Comparison of ENCODE assay signal across 8 cellular contexts in genomic region chr3:52280046-52280445, GRCh38. TPM values are rescaled to one million over a fixed set of nuclear protein-coding genes. Genes with fewer than 3 reads are reported as not detected.
A peak's percentile ranks its signal among the peaks of the same experiment; 100 is the strongest.
DNase-seq lines count a peak whose midpoint lies in the region; ATAC-seq and TF ChIP-seq lines count a peak whose summit lies in the region.

No MANE protein-coding gene starts in this region.

- CTCF ChIA-PET in HEK293 (lab: Yijun Ruan, JAX) = interaction anchor here (0.7 to 2.9 kb wide), 4 partner anchors 27 to 613 kb away, joined by 3 to 19 read pairs (median 4); no protein-coding TSS in a partner anchor
- CTCF ChIA-PET in PC-9 (lab: Charles Lee) = interaction anchor here (0.7 to 1.7 kb wide), 2 partner anchors 12 to 59 kb away, joined by 3 to 7 read pairs; no protein-coding TSS in a partner anchor

- H3K9me3 ChIP-seq in HEK293 (ENCODE audit: control insufficient read depth, insufficient read depth, low read depth, low read length) (no peaks in the 10 kb centered on the region), PC-9 (ENCODE audit: insufficient read depth, low read depth) (no peaks in the 10 kb centered on the region)

- TF ChIP-seq POLR2A in erythroblast (IDR thresholded peaks at IDR 0.05; ENCODE audit: low read length) = no peak

- H2AFZ ChIP-seq in PC-9 = no peak overlapping the region

- no peaks in the 10 kb centered on the region for H3K27me3 ChIP-seq in PC-9 (ENCODE audit: insufficient read depth, low read depth)
- no peaks in the 10 kb centered on the region for H3K27me3 ChIP-seq in mesendoderm (ENCODE audit: insufficient read depth, low read length, poor library complexity)

- no TSS peak for BruUV-seq in PC-9 (replicated peaks; lab: Mats Ljungman, UMichigan)

- POLR2A ChIA-PET in HEK293 (lab: Yijun Ruan, JAX) (interaction anchor here (0.7 to 1.1 kb wide), 2 partner anchors 12 to 40 kb away, joined by 4 read pairs; no protein-coding TSS in a partner anchor), PC-9 (lab: Charles Lee; ENCODE audit: unreplicated experiment) (interaction anchor here (0.6 to 0.8 kb wide), 2 partner anchors 306 to 610 kb away, joined by 3 to 9 read pairs; partner anchors contain the start of gene ABHD14B)

- H3K4me1 ChIP-seq in HEK293 (ENCODE audit: control insufficient read depth, insufficient read depth, low read length) = no peaks in the 10 kb centered on the region
- peaks cover 22% of the 10 kb centered on the region for H3K4me1 ChIP-seq in PC-9 (replicated peaks; ENCODE audit: insufficient read depth)
- H3K4me1 ChIP-seq in mesendoderm (ENCODE audit: control insufficient read depth, low read depth, low read length) = peaks cover 3% of the 10 kb centered on the region

- no CpG with 5 or more reads among the region's 6 CpGs for WGBS in mesendoderm (ENCODE audit: extremely low coverage, insufficient coverage, low lambda C conversion rate)

- H3K79me1 ChIP-seq in mesendoderm (ENCODE audit: low read length) = peaks cover 2% of the 10 kb centered on the region

- no peak for DNase-seq in PC-9
- peak; percentile 27 to 28 for DNase-seq in erythroblast (lab: John Stamatoyannopoulos, UW)
- DNase-seq in renal cortical epithelial cell (ENCODE audit: low read depth) = peak; percentile 78
- no peak for DNase-seq in mesendoderm

- no peak overlapping the region for H3K56ac ChIP-seq in mesendoderm (ENCODE audit: low read length)

- H2BK15ac ChIP-seq in mesendoderm (replicated peaks; ENCODE audit: low read depth) = no peak overlapping the region

- no peaks in the 10 kb centered on the region for H3K9me2 ChIP-seq in PC-9 (ENCODE audit: insufficient read depth)

- H4K8ac ChIP-seq in mesendoderm (ENCODE audit: low read depth, low read length) = no peak overlapping the region

- H3K18ac ChIP-seq in mesendoderm (ENCODE audit: low read length) = no peak overlapping the region

- no peak overlapping the region for H3K9ac ChIP-seq in mesendoderm (ENCODE audit: low read length)

- no peak overlapping the region for H2BK5ac ChIP-seq in mesendoderm (ENCODE audit: low read length)

- no peak overlapping the region for H3K4ac ChIP-seq in mesendoderm (ENCODE audit: low read depth, low read length)

- H2AK5ac ChIP-seq in mesendoderm (ENCODE audit: low read length) = no peak overlapping the region

- intact Hi-C loops in PC-9 (cut with micrococcal nuclease; ENCODE audit: unreplicated experiment) = no loop called here

- ATAC-seq in GM21360 (IDR thresholded peaks at IDR 0.05; ENCODE audit: unreplicated experiment) = no peak
- ATAC-seq in HG03521 (IDR thresholded peaks at IDR 0.05; ENCODE audit: unreplicated experiment) = no peak
- no peak for ATAC-seq in GM18873 (IDR thresholded peaks at IDR 0.05; ENCODE audit: low FRiP score, unreplicated experiment)

- peaks cover 12% of the 10 kb centered on the region; the same call in 1 of the 2 replicates for H3F3A ChIP-seq in PC-9 (ENCODE audit: insufficient read depth, low read depth)

- H4K5ac ChIP-seq in mesendoderm (ENCODE audit: low read length) = no peak overlapping the region

- H3K36me3 ChIP-seq in HEK293 (ENCODE audit: control insufficient read depth in 2 of 2, insufficient read depth in 1 of 2, low read length in 2 of 2) (peaks cover 0 to 17% of the 10 kb centered on the region in 2 experiments; a peak in 2 of 3 replicates), PC-9 (ENCODE audit: low read depth) (no peaks in the 10 kb centered on the region), mesendoderm (ENCODE audit: control insufficient read depth, insufficient read depth, low read length) (no peaks in the 10 kb centered on the region)

- H3K79me2 ChIP-seq in PC-9 (ENCODE audit: low read depth) (peaks cover 31% of the 10 kb centered on the region), mesendoderm (ENCODE audit: control insufficient read depth, insufficient read depth, low read length) (peaks cover 30% of the 10 kb centered on the region)

- H3K4me2 ChIP-seq in PC-9 (0 out of 2 replicates have a peak overlapping the region, but pooled peaks have one; percentile 64), mesendoderm (ENCODE audit: low read length) (no peak overlapping the region)

- no peak overlapping the region for H3K23ac ChIP-seq in mesendoderm (ENCODE audit: low read length)

- H2BK120ac ChIP-seq in mesendoderm (ENCODE audit: low read depth, low read length) = no peak overlapping the region

- H3K4me3 ChIP-seq in HEK293 (ENCODE audit: low read depth, low read length) (no peak overlapping the region), PC-9 (no peak overlapping the region), mesendoderm (ENCODE audit: low read length) (no peak overlapping the region)

- no peak overlapping the region for H3K27ac ChIP-seq in HEK293 (ENCODE audit: extremely low read depth, low read depth, low read length)
- H3K27ac ChIP-seq in PC-9 = no peak overlapping the region
- no peak overlapping the region for H3K27ac ChIP-seq in mesendoderm (ENCODE audit: low read depth, low read length)

- peaks cover 23% of the 10 kb centered on the region for H4K20me1 ChIP-seq in PC-9 (ENCODE audit: insufficient read depth)

- TF ChIP-seq CTCF in HEK293 (tag by site-specific recombination; IDR thresholded peaks at IDR 0.05) (no peak), PC-9 (conservative IDR thresholded peaks at IDR 0.05) (no peak)

TF ChIP-seq in HEK293, 187 proteins besides CTCF, POLR2A, EP300 and RAD21:
- TF ChIP-seq SP3 (tag by site-specific recombination; IDR thresholded peaks at IDR 0.05) (no peak), ZNF585B (tag by site-specific recombination; IDR thresholded peaks at IDR 0.05) (no peak), ZSCAN4 (tag by site-specific recombination; IDR thresholded peaks at IDR 0.05) (peak; percentile 46), PRDM6 (tag by site-specific recombination; IDR thresholded peaks at IDR 0.05) (0 out of 2 replicates have a peak, but pooled peaks have one; percentile 8), ZNF600 (tag by site-specific recombination; IDR thresholded peaks at IDR 0.05) (0 out of 2 replicates have a peak, but pooled peaks have one; percentile 22), ZBTB17 (tag by site-specific recombination; IDR thresholded peaks at IDR 0.05) (peak; percentile 61)

RNA-seq across cellular contexts. Expression of gene WDR82, which starts 1.6 kb away (rescaled TPM):
- 34.2 and 44.5 TPM in 2 replicates for total RNA-seq in PC-9 (2021)
- 73.5 and 90.8 TPM in 2 replicates for total RNA-seq in renal cortical epithelial cell
- polyA plus RNA-seq in mesendoderm (2013, experiment 1 of 2) = 39.2 TPM
- polyA plus RNA-seq in mesendoderm (2013, experiment 2 of 2) = 38.6 TPM

RNA-seq across cellular contexts. Expression of gene GLYCTK, which starts 7.6 kb away (rescaled TPM):
- total RNA-seq in PC-9 (2021) (8.9 and 11.1 TPM in 2 replicates), renal cortical epithelial cell (4.2 and 11.3 TPM in 2 replicates)
- polyA plus RNA-seq in mesendoderm (2013, experiment 1 of 2) = 3.5 TPM
- polyA plus RNA-seq in mesendoderm (2013, experiment 2 of 2) = 3.3 TPM

RNA-seq across cellular contexts. Expression of gene PPM1M, which starts 34.5 kb away (rescaled TPM):
- total RNA-seq in PC-9 (2021) = 16.2 TPM in 2 replicates
- total RNA-seq in renal cortical epithelial cell = 14.8 and 18.3 TPM in 2 replicates
- polyA plus RNA-seq in mesendoderm (2013, experiment 1 of 2) = 2.1 TPM
- 1.8 TPM for polyA plus RNA-seq in mesendoderm (2013, experiment 2 of 2)

RNA-seq across cellular contexts. Expression of gene DNAH1, which starts 36.1 kb away (rescaled TPM):
- total RNA-seq in PC-9 (2021) (5.9 and 6.6 TPM in 2 replicates), renal cortical epithelial cell (0.35 and 2.3 TPM in 2 replicates)
- polyA plus RNA-seq in mesendoderm (2013, experiment 1 of 2) = 0.04 TPM
- polyA plus RNA-seq in mesendoderm (2013, experiment 2 of 2) = 0.15 TPM

RNA-seq across cellular contexts. Expression of gene TWF2, which starts 41.1 kb away (rescaled TPM):
- total RNA-seq in PC-9 (2021) (102 and 115 TPM in 2 replicates), renal cortical epithelial cell (95.2 and 174 TPM in 2 replicates)
- 29.5 TPM for polyA plus RNA-seq in mesendoderm (2013, experiment 1 of 2)
- 29.7 TPM for polyA plus RNA-seq in mesendoderm (2013, experiment 2 of 2)

Comparison
In these comparisons a context has a peak if more than half of its experiments do, and no peak if none do; other contexts are left out.
1. DNase-seq: peak in erythroblast (2 of 2) and renal cortical epithelial cell (single experiment); none in PC-9 (0 of 2) and mesendoderm (single experiment).